ENCODE assay signal across 28 cellular contexts in genomic region chr6:92011681-92012245, GRCh38.
"Had no signal": no experiment of that assay in that cellular context is flagged by ENCODE, and none has a peak within 500 bp of the region (broad histone marks: within the 10 kb centered on the region; RNA-seq: fewer than 3 reads in every experiment).

No MANE protein-coding gene starts in this region.

- H3K4me1 Mint-ChIP-seq: activated CD8-positive, alpha-beta memory T cell treated with anti-CD3 and anti-CD28 coated beads, Interleukin-2, amount 10 ng/mL, durations not matched to agents 7 days and 5 days; activated naive CD4-positive, alpha-beta T cell treated with anti-CD3 and anti-CD28 coated beads, Interleukin-2, amount 50 U/mL, for 24 hours; activated naive CD8-positive, alpha-beta T cell treated with anti-CD3 and anti-CD28 coated beads, Interleukin-2, amount 50 U/mL, for 24 hours; T-helper 17 cell; WTC11 had no signal

- H3K27ac Mint-ChIP-seq: activated CD8-positive, alpha-beta memory T cell treated with anti-CD3 and anti-CD28 coated beads, Interleukin-2, amount 10 ng/mL, durations not matched to agents 7 days and 5 days; activated CD8-positive, alpha-beta T cell treated with anti-CD3 and anti-CD28 coated beads, Interleukin-2, amount 10 ng/mL, durations not matched to agents 7 days and 5 days; activated naive CD4-positive, alpha-beta T cell treated with anti-CD3 and anti-CD28 coated beads, Interleukin-2, amount 50 U/mL, for 24 hours; activated naive CD8-positive, alpha-beta T cell treated with anti-CD3 and anti-CD28 coated beads, Interleukin-2, amount 50 U/mL, for 24 hours; activated T-cell treated with anti-CD3 and anti-CD28 coated beads, Interleukin-2, amount 50 U/mL, for 24 hours; activated T-helper 1 cell treated with anti-CD3 and anti-CD28 coated beads, Interleukin-12 subunit alpha, Interleukin-12 subunit beta, Interleukin-2, Interleukin-4 antibody, amounts not matched to agents 30 ng/mL and 10 ng/mL and 1 ng/mL, durations not matched to agents 14 hours and 24 hours and 36 hours; T-helper 17 cell; WTC11 had no signal

- H3K36me3 ChIP-seq: ascending aorta, Peyer's patch had no signal

- H3K36me3 Mint-ChIP-seq: activated CD8-positive, alpha-beta memory T cell treated with anti-CD3 and anti-CD28 coated beads, Interleukin-2, amount 10 ng/mL, durations not matched to agents 7 days and 5 days; activated naive CD4-positive, alpha-beta T cell treated with anti-CD3 and anti-CD28 coated beads, Interleukin-2, amount 50 U/mL, for 24 hours; WTC11 had no signal

- H3K27me3 ChIP-seq: ascending aorta, body of pancreas, Peyer's patch had no signal

- H3K27ac ChIP-seq: ascending aorta, body of pancreas, Peyer's patch, RWPE1 had no signal

- DNase-seq: activated CD4-positive, alpha-beta T cell treated with anti-CD3 and anti-CD28 coated beads for 48 hours; activated CD4-positive, alpha-beta T cell treated with anti-CD3 and anti-CD28 coated beads, Interleukin-2, amount 50 U/mL, for 4 hours; activated CD4-positive, CD25-positive, alpha-beta regulatory T cell treated with anti-CD3 and anti-CD28 coated beads, Interleukin-2, amount 50 U/mL, for 72 hours; activated CD8-positive, alpha-beta memory T cell treated with anti-CD3 and anti-CD28 coated beads, Interleukin-2, amount 10 ng/mL, durations not matched to agents 7 days and 5 days; activated CD8-positive, alpha-beta T cell treated with anti-CD3 and anti-CD28 coated beads, Interleukin-2, amount 10 ng/mL, durations not matched to agents 7 days and 5 days; activated effector memory CD4-positive, alpha-beta T cell treated with Interleukin-2 at 50 U/mL for 16 hours; activated naive CD4-positive, alpha-beta T cell; activated naive CD8-positive, alpha-beta T cell treated with anti-CD3 and anti-CD28 coated beads, Interleukin-2, amount 50 U/mL, for 24 hours; activated T-cell treated with anti-CD3 and anti-CD28 coated beads, Interleukin-2, amount 50 U/mL, for 24 hours; amniotic stem cell; body of pancreas; Karpas-422; NCI-H1105 treated with DMSO at 0.1 percent for 48 hours; NCI-H146; NCI-H187 treated with DMSO at 0.1 percent for 48 hours; NCI-H2081 treated with DMSO at 0.1 percent for 48 hours; NCI-H446; NCI-H524; Peyer's patch; SHP77 treated with DMSO at 0.1 percent for 48 hours; T-helper 17 cell; T-helper 9 cell had no signal

- ATAC-seq: activated CD8-positive, alpha-beta memory T cell treated with anti-CD3 and anti-CD28 coated beads, Interleukin-2, amount 10 ng/mL, durations not matched to agents 7 days and 5 days; activated CD8-positive, alpha-beta T cell treated with anti-CD3 and anti-CD28 coated beads, Interleukin-2, amount 10 ng/mL, durations not matched to agents 7 days and 5 days; activated naive CD8-positive, alpha-beta T cell treated with anti-CD3 and anti-CD28 coated beads, Interleukin-2, amount 50 U/mL, for 24 hours; body of pancreas; K562; T-helper 17 cell; WTC11 had no signal

- H3K4me1 ChIP-seq: ascending aorta, body of pancreas, Peyer's patch had no signal

- H3K4me3 Mint-ChIP-seq: activated CD8-positive, alpha-beta memory T cell treated with anti-CD3 and anti-CD28 coated beads, Interleukin-2, amount 10 ng/mL, durations not matched to agents 7 days and 5 days; activated CD8-positive, alpha-beta T cell treated with anti-CD3 and anti-CD28 coated beads, Interleukin-2, amount 10 ng/mL, durations not matched to agents 7 days and 5 days; activated naive CD4-positive, alpha-beta T cell treated with anti-CD3 and anti-CD28 coated beads, Interleukin-2, amount 50 U/mL, for 24 hours; activated naive CD8-positive, alpha-beta T cell treated with anti-CD3 and anti-CD28 coated beads, Interleukin-2, amount 50 U/mL, for 24 hours; activated T-cell treated with anti-CD3 and anti-CD28 coated beads, Interleukin-2, amount 50 U/mL, for 24 hours; activated T-helper 1 cell treated with anti-CD3 and anti-CD28 coated beads, Interleukin-12 subunit alpha, Interleukin-12 subunit beta, Interleukin-2, Interleukin-4 antibody, amounts not matched to agents 30 ng/mL and 10 ng/mL and 1 ng/mL, durations not matched to agents 14 hours and 24 hours and 36 hours; T-helper 17 cell; WTC11 had no signal

- H3K9me3 ChIP-seq: ascending aorta, body of pancreas, Peyer's patch had no signal

- H3K4me3 ChIP-seq: ascending aorta, body of pancreas, K562, Peyer's patch had no signal

- H3K27me3 Mint-ChIP-seq: activated CD8-positive, alpha-beta memory T cell treated with anti-CD3 and anti-CD28 coated beads, Interleukin-2, amount 10 ng/mL, durations not matched to agents 7 days and 5 days; activated naive CD4-positive, alpha-beta T cell treated with anti-CD3 and anti-CD28 coated beads, Interleukin-2, amount 50 U/mL, for 24 hours; activated naive CD8-positive, alpha-beta T cell treated with anti-CD3 and anti-CD28 coated beads, Interleukin-2, amount 50 U/mL, for 24 hours; activated T-cell treated with anti-CD3 and anti-CD28 coated beads, Interleukin-2, amount 50 U/mL, for 24 hours; T-helper 17 cell had no signal
